Comparison of ENCODE assay signal across 15 cellular contexts in the genomic region with DNA sequence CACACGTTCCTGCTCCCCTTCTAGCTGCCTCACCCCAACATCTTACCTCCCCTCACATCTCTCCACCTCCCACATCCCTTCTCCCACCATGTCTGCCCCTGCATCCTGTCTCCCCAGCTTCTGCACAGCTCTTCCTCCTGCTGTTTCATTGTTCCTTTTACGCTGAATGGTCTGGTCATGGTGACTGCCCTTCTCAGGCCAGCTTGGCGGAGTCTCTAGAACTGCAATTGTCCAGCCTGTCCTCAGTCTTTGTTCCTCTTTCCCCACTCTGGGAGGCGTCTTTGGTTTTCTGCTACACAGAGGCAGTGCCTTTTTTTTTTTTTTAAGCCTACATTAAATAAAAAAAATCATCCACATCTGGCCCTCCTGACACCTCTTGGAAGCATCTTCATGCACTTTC. TPM values are rescaled to one million over a fixed set of nuclear protein-coding genes. Genes with fewer than 3 reads are reported as not detected.
A peak's percentile ranks its signal among the peaks of the same experiment; 100 is the strongest.
DNase-seq lines count a peak whose midpoint lies in the region; ATAC-seq and TF ChIP-seq lines count a peak whose summit lies in the region.
"Had no signal": no experiment of that assay in that cellular context is flagged by ENCODE, and none has a peak within 500 bp of the region (broad histone marks: within the 10 kb centered on the region; RNA-seq: fewer than 3 reads in every experiment).

No MANE protein-coding gene starts in this region.

- H3K4me3 Mint-ChIP-seq in CD14-positive monocyte, result peak overlapping the region in 1 of 2 donors; percentile 59
- no peak overlapping the region for H3K4me3 Mint-ChIP-seq in activated CD8-positive, alpha-beta memory T cell treated with anti-CD3 and anti-CD28 coated beads, Interleukin-2, amount 10 ng/mL, durations not matched to agents 7 days and 5 days
- H3K4me3 Mint-ChIP-seq in naive thymus-derived CD4-positive, alpha-beta T cell, result no peak overlapping the region

- H3K4me1 Mint-ChIP-seq in CD14-positive monocyte, result peaks cover 38% of the 10 kb centered on the region
- H3K4me1 Mint-ChIP-seq in activated CD8-positive, alpha-beta memory T cell treated with anti-CD3 and anti-CD28 coated beads, Interleukin-2, amount 10 ng/mL, durations not matched to agents 7 days and 5 days, result no peaks in the 10 kb centered on the region
- H3K4me1 Mint-ChIP-seq in naive thymus-derived CD4-positive, alpha-beta T cell, result peaks cover 0 to 7% (median 4%) of the 10 kb centered on the region in 7 donors

- H3K36me3 Mint-ChIP-seq in CD14-positive monocyte, result peaks cover 37 to 60% of the 10 kb centered on the region in 2 donors
- H3K36me3 Mint-ChIP-seq in activated CD8-positive, alpha-beta memory T cell treated with anti-CD3 and anti-CD28 coated beads, Interleukin-2, amount 10 ng/mL, durations not matched to agents 7 days and 5 days, result peaks cover 28% of the 10 kb centered on the region
- peaks cover 5 to 42% (median 23%) of the 10 kb centered on the region in 5 donors for H3K36me3 Mint-ChIP-seq in naive thymus-derived CD4-positive, alpha-beta T cell

- H3K4me3 ChIP-seq in naive thymus-derived CD4-positive, alpha-beta T cell (ENCODE audit: low read length), result no peak overlapping the region
- no peak overlapping the region for H3K4me3 ChIP-seq in left lung
- H3K4me3 ChIP-seq: adrenal gland, coronary artery, mucosa of descending colon had no signal

- POLR2A ChIA-PET in naive thymus-derived CD4-positive, alpha-beta T cell (lab: Charles Lee), result no interaction called here

- TF ChIP-seq CTCF in CD14-positive monocyte (IDR thresholded peaks at IDR 0.05) (no peak), left lung (IDR thresholded peaks at IDR 0.05) (no peak), foreskin keratinocyte (conservative IDR thresholded peaks at IDR 0.05) (no peak)

- peak overlapping the region; percentile 79 to 95 (median 87) for H3K27ac Mint-ChIP-seq in CD14-positive monocyte
- H3K27ac Mint-ChIP-seq in activated CD8-positive, alpha-beta memory T cell treated with anti-CD3 and anti-CD28 coated beads, Interleukin-2, amount 10 ng/mL, durations not matched to agents 7 days and 5 days, result no peak overlapping the region
- peak overlapping the region in 7 of 9 donors; percentile 63 to 85 (median 78) for H3K27ac Mint-ChIP-seq in naive thymus-derived CD4-positive, alpha-beta T cell

- H3K27me3 ChIP-seq in naive thymus-derived CD4-positive, alpha-beta T cell (ENCODE audit: control insufficient read depth in 2 of 2, insufficient read depth in 2 of 2, low read length in 2 of 2), result no peaks in the 10 kb centered on the region
- H3K27me3 ChIP-seq in left lung (no peaks in the 10 kb centered on the region), foreskin keratinocyte (no peaks in the 10 kb centered on the region)
- H3K27me3 ChIP-seq: adrenal gland had no signal

- CTCF ChIA-PET in activated CD8-positive, alpha-beta memory T cell treated with anti-CD3 and anti-CD28 coated beads, Interleukin-2, amount 10 ng/mL, durations not matched to agents 7 days and 5 days (lab: Charles Lee), result no interaction called here
- CTCF ChIA-PET in naive thymus-derived CD4-positive, alpha-beta T cell (lab: Charles Lee), result no interaction called here

- H3K27me3 Mint-ChIP-seq in CD14-positive monocyte (ENCODE audit: low read depth in 3 of 3), result peaks cover 0 to 2% (median 0%) of the 10 kb centered on the region in 3 donors
- H3K27me3 Mint-ChIP-seq in activated CD8-positive, alpha-beta memory T cell treated with anti-CD3 and anti-CD28 coated beads, Interleukin-2, amount 10 ng/mL, durations not matched to agents 7 days and 5 days, result no peaks in the 10 kb centered on the region
- no peaks in the 10 kb centered on the region for H3K27me3 Mint-ChIP-seq in naive thymus-derived CD4-positive, alpha-beta T cell

- H3K9me3 Mint-ChIP-seq in CD14-positive monocyte, result peaks cover 1 to 8% (median 4%) of the 10 kb centered on the region in 7 donors
- H3K9me3 Mint-ChIP-seq in activated CD8-positive, alpha-beta memory T cell treated with anti-CD3 and anti-CD28 coated beads, Interleukin-2, amount 10 ng/mL, durations not matched to agents 7 days and 5 days (ENCODE audit: low read depth), result no peaks in the 10 kb centered on the region
- H3K9me3 Mint-ChIP-seq in naive thymus-derived CD4-positive, alpha-beta T cell, result peaks cover 0 to 19% (median 5%) of the 10 kb centered on the region in 11 donors

- in situ Hi-C loops in ACHN (cut with HindIII; ENCODE audit: low pct_ligation_motif_present, low pct_unique_long_range_greater_than_20kb, low sequenced_read_pairs), result no loop called here

- peaks cover 0 to 13% (median 4%) of the 10 kb centered on the region in 3 experiments for H3K9me3 ChIP-seq in naive thymus-derived CD4-positive, alpha-beta T cell (ENCODE audit: control insufficient read depth in 2 of 3, low read length in 3 of 3)
- H3K9me3 ChIP-seq in left lung, result no peaks in the 10 kb centered on the region
- H3K9me3 ChIP-seq: adrenal gland, mucosa of descending colon had no signal

- no peaks in the 10 kb centered on the region for H3K4me1 ChIP-seq in naive thymus-derived CD4-positive, alpha-beta T cell (ENCODE audit: control insufficient read depth in 2 of 2, insufficient read depth in 2 of 2, low read length in 2 of 2)
- peaks cover 0 to 8% of the 10 kb centered on the region in 2 donors for H3K4me1 ChIP-seq in left lung
- H3K4me1 ChIP-seq in foreskin keratinocyte, result no peaks in the 10 kb centered on the region

- ATAC-seq in GM18858 (IDR thresholded peaks at IDR 0.05; ENCODE audit: unreplicated experiment), result peak; percentile 28
- no peak for ATAC-seq in activated CD8-positive, alpha-beta memory T cell treated with anti-CD3 and anti-CD28 coated beads, Interleukin-2, amount 10 ng/mL, durations not matched to agents 7 days and 5 days
- ATAC-seq in naive thymus-derived CD4-positive, alpha-beta T cell, result peak; percentile 60
- ATAC-seq in HG02642 (IDR thresholded peaks at IDR 0.05; ENCODE audit: poor library complexity, unreplicated experiment), result no peak
- no peak for ATAC-seq in left lung
- no peak for ATAC-seq in foreskin keratinocyte
- ATAC-seq: mucosa of descending colon had no signal

- peaks cover 0 to 9% (median 0%) of the 10 kb centered on the region in 3 experiments for H3K36me3 ChIP-seq in naive thymus-derived CD4-positive, alpha-beta T cell (ENCODE audit: control insufficient read depth in 2 of 3, insufficient read depth in 3 of 3, low read length in 3 of 3)
- peaks cover 0 to 91% of the 10 kb centered on the region in 2 donors for H3K36me3 ChIP-seq in left lung

- H3K27ac ChIP-seq in naive thymus-derived CD4-positive, alpha-beta T cell (ENCODE audit: low read depth, low read length), result no peak overlapping the region
- H3K27ac ChIP-seq in left lung, result no peak overlapping the region
- H3K27ac ChIP-seq in foreskin keratinocyte, result no peak overlapping the region
- H3K27ac ChIP-seq: coronary artery had no signal

- intact Hi-C loops in CD14-positive monocyte (cut with micrococcal nuclease) (loop anchor here in 1 of 2 donors (5.0 kb wide), 1 partner anchor 45 kb away; no protein-coding TSS in a partner anchor), left lung (cut with DNase I) (no loop called here)
- intact Hi-C loops in naive thymus-derived CD4-positive, alpha-beta T cell (cut with micrococcal nuclease), result no loop called here

- DNase-seq in CD14-positive monocyte (ENCODE audit: low spot score), result no peak
- peak; percentile 22 for DNase-seq in activated CD8-positive, alpha-beta memory T cell treated with anti-CD3 and anti-CD28 coated beads, Interleukin-2, amount 10 ng/mL, durations not matched to agents 7 days and 5 days
- no peak for DNase-seq in naive thymus-derived CD4-positive, alpha-beta T cell
- no peak for DNase-seq in left lung
- DNase-seq in ACHN, result no peak
- DNase-seq in foreskin keratinocyte, result no peak
- DNase-seq: KG1, mucosa of descending colon, NCI-H1930, NCI-H774, right cardiac atrium had no signal

RNA-seq across cellular contexts. Expression of gene SEC22A, which starts 49.1 kb away (rescaled TPM):
- 10 to 100 TPM in 1 of 2 donors, 1 to 10 TPM in 1; 8.8 to 11.0 TPM for polyA plus RNA-seq in CD14-positive monocyte
- 10 to 100 TPM; 14.5 to 15.2 TPM for total RNA-seq in activated CD8-positive, alpha-beta memory T cell treated with anti-CD3 and anti-CD28 coated beads, Interleukin-2, amount 10 ng/mL, durations not matched to agents 7 days and 5 days
- 10 to 100 TPM; 15.0 to 20.1 (median 17.1) TPM for total RNA-seq in naive thymus-derived CD4-positive, alpha-beta T cell
- polyA plus RNA-seq in naive thymus-derived CD4-positive, alpha-beta T cell, result 10 to 100 TPM; 14.0 to 15.4 TPM
- total RNA-seq in left lung, result 10 to 100 TPM; 15.7 to 18.5 TPM
- 19.1 and 22.1 TPM in 2 replicates for total RNA-seq in foreskin keratinocyte
- 16.8 and 17.2 TPM in 2 replicates for polyA plus RNA-seq in foreskin keratinocyte

Comparison
In these comparisons a context has a peak if more than half of its experiments do, and no peak if none do; other contexts are left out.
1. ATAC-seq: peak in GM18858 (single experiment) and naive thymus-derived CD4-positive, alpha-beta T cell (single experiment); none in activated CD8-positive, alpha-beta memory T cell treated with anti-CD3 and anti-CD28 coated beads, Interleukin-2, amount 10 ng/mL, durations not matched to agents 7 days and 5 days (single experiment), HG02642 (single experiment), left lung (single experiment) and foreskin keratinocyte (single experiment).